ENCODE assay signal across 20 cellular contexts in the genomic region with DNA sequence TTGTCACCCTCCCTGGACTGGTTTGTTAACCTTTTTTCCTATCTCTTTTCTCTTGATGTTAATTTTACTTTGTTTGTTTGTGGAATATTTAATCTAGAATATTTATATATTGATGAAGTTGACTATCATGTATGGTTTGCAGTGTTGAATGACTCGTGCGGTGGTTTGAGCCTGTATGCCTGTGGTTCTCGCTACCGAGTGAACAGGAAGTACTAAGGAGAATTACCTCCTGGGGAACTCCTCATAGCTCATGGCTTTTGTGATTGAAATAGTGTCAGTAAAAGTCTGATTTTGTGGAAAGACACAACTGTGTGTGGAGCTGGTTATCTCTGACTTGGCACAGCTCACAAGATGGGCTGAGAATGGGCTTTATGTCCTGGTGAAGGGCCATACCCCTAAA.
"Had no signal": no experiment of that assay in that cellular context is flagged by ENCODE, and none has a peak within 500 bp of the region (broad histone marks: within the 10 kb centered on the region; RNA-seq: fewer than 3 reads in every experiment).

No MANE protein-coding gene starts in this region.

- ATAC-seq: Right ventricle myocardium inferior, SK-N-SH treated with all-trans-retinoic acid at 6 μM for 48 hours had no signal

- DNase-seq: Karpas-422, KG1, MG63, NCI-H1048, NCI-H1105, NCI-H146, NCI-H1694 treated with DMSO at 0.1 percent for 48 hours, NCI-H1930, NCI-H2081, NCI-H2107, NCI-H2227 treated with DMSO at 0.1 percent for 48 hours, NCI-H526 treated with DMSO at 0.1 percent for 48 hours, NCI-H748 treated with DMSO at 0.1 percent for 48 hours, OCI-M1, PC-9, Peyer's patch, SHP77 treated with DMSO at 0.1 percent for 48 hours, SJCRH30 had no signal
